Comparison of ENCODE assay signal across 1 cellular context in the genomic region with DNA sequence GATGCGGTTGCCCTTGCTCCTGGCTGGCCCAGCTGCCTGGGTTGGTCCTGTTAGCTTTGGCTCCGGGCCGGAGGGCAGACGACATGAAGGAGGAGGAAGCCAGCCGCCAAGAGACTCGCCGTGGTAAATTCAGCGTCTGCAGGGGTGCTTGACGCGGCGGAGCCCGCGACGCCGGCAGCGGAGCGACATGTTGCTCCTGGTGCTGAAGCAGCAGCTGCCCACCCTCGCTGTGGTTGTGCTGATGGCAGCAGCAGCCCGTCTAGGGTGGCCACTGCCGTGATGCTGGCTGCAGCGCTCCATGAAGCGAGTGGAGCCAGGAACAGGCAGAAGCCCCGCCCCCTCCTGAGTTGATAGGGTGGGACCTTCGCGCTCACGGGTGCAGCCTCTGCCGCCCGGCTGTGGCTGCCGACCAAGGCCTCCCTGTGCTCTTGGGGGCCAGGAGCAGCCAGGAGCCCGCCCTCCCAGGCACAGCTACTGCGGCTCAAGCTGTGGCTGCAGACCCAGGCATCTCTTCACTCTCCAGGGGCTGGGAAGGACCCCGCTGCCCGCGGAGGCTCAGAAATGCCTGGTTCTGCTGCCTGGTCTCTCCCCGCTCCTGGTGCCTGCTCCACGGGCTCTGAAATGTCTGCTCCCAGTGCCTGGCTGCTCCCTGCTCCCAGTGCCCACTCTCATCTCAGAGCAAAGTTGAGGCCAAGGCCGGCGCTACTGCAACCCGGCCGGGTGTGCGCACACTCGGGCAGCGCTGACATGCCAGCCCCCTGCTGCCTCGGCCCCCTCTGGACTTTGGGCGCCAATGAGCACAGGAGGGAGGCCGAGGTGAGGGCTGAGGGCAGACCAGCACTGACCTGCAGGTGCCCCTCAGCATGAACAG.
TF ChIP-seq lines count a peak whose summit lies in the region.

No MANE protein-coding gene starts in this region.

TF ChIP-seq in IMR-90, 13 proteins besides CTCF, POLR2A, EP300 and RAD21:
- TF ChIP-seq BHLHE40 (IDR thresholded peaks at IDR 0.05; ENCODE audit: low read depth, low read length) (no peak), MAZ (IDR thresholded peaks at IDR 0.05; ENCODE audit: borderline replicate concordance, low read depth, low read length) (0 out of 2 replicates have a peak, but pooled peaks have one; percentile 18)
